Comparison of ENCODE assay signal across 18 cellular contexts in genomic region chr17:3788200-3788599, GRCh38. TPM values are rescaled to one million over a fixed set of nuclear protein-coding genes. Genes with fewer than 3 reads are reported as not detected.
A peak's percentile ranks its signal among the peaks of the same experiment; 100 is the strongest.
DNase-seq lines count a peak whose midpoint lies in the region; ATAC-seq and TF ChIP-seq lines count a peak whose summit lies in the region.
"Had no signal": no experiment of that assay in that cellular context is flagged by ENCODE, and none has a peak within 500 bp of the region (broad histone marks: within the 10 kb centered on the region; RNA-seq: fewer than 3 reads in every experiment).

No MANE protein-coding gene starts in this region.

- H3K36me3 ChIP-seq in KOPT-K1 (ENCODE audit: insufficient read depth, low read length) (no peaks in the 10 kb centered on the region), thyroid gland (no peaks in the 10 kb centered on the region), WERI-Rb-1 (no peaks in the 10 kb centered on the region)
- H3K36me3 ChIP-seq: heart left ventricle, uterus had no signal

- WGBS in thyroid gland, 2 donors, result 47 to 49% methylated on average over 2 of the region's 2 CpGs

- no peak overlapping the region for H3K4me3 Mint-ChIP-seq in activated naive CD4-positive, alpha-beta T cell treated with anti-CD3 and anti-CD28 coated beads, Interleukin-2, amount 10 ng/mL, durations not matched to agents 7 days and 5 days
- no peak overlapping the region for H3K4me3 Mint-ChIP-seq in activated CD8-positive, alpha-beta T cell treated with anti-CD3 and anti-CD28 coated beads for 36 hours
- H3K4me3 Mint-ChIP-seq: stimulated activated naive CD8-positive, alpha-beta T cell treated with anti-CD3 and anti-CD28 coated beads, Interleukin-15, Interleukin-2, amounts not matched to agents 100 ng/mL and 50 ng/mL, for 24 hours had no signal

- CTCF ChIA-PET in activated naive CD4-positive, alpha-beta T cell treated with anti-CD3 and anti-CD28 coated beads, Interleukin-2, amount 10 ng/mL, durations not matched to agents 7 days and 5 days (lab: Charles Lee), result interaction anchor here (0.6 kb wide), 1 partner anchor 18 kb away, joined by 3 read pairs; no protein-coding TSS in a partner anchor
- CTCF ChIA-PET in activated CD8-positive, alpha-beta T cell treated with anti-CD3 and anti-CD28 coated beads for 36 hours (lab: Charles Lee), result interaction anchor here (1.6 kb wide), 1 partner anchor 51 kb away, joined by 8 read pairs; no protein-coding TSS in a partner anchor

- H3K4me1 Mint-ChIP-seq in activated naive CD4-positive, alpha-beta T cell treated with anti-CD3 and anti-CD28 coated beads, Interleukin-2, amount 10 ng/mL, durations not matched to agents 7 days and 5 days, result peaks cover 34% of the 10 kb centered on the region
- peaks cover 32% of the 10 kb centered on the region for H3K4me1 Mint-ChIP-seq in activated CD8-positive, alpha-beta T cell treated with anti-CD3 and anti-CD28 coated beads for 36 hours (ENCODE audit: low read depth)

- peak overlapping the region; percentile 61 for H3K27ac ChIP-seq in KOPT-K1 (ENCODE audit: low read depth, low read length, poor library complexity, severe bottlenecking)
- no peak overlapping the region for H3K27ac ChIP-seq in thyroid gland
- H3K27ac ChIP-seq in WERI-Rb-1, result no peak overlapping the region
- H3K27ac ChIP-seq: heart left ventricle, KMS-11, skin epidermis, uterus had no signal

- POLR2A ChIA-PET in activated CD8-positive, alpha-beta T cell treated with anti-CD3 and anti-CD28 coated beads for 36 hours (lab: Charles Lee), result interaction anchor here (1.5 to 1.9 kb wide), 2 partner anchors 19 to 57 kb away, joined by 4 to 6 read pairs; no protein-coding TSS in a partner anchor

- no peak for TF ChIP-seq CTCF in activated CD8-positive, alpha-beta T cell treated with anti-CD3 and anti-CD28 coated beads for 36 hours (IDR thresholded peaks at IDR 0.05)
- TF ChIP-seq CTCF in thyroid gland (IDR thresholded peaks at IDR 0.05) (no peak), WERI-Rb-1 (IDR thresholded peaks at IDR 0.05; ENCODE audit: low read depth, low read length) (no peak)

- H3K4me1 ChIP-seq in thyroid gland, result no peaks in the 10 kb centered on the region
- H3K4me1 ChIP-seq: uterus had no signal

- H3K36me3 Mint-ChIP-seq in activated naive CD4-positive, alpha-beta T cell treated with anti-CD3 and anti-CD28 coated beads, Interleukin-2, amount 10 ng/mL, durations not matched to agents 7 days and 5 days, result no peaks in the 10 kb centered on the region
- H3K36me3 Mint-ChIP-seq in activated CD8-positive, alpha-beta T cell treated with anti-CD3 and anti-CD28 coated beads for 36 hours (ENCODE audit: low read depth), result peaks cover 2% of the 10 kb centered on the region

- peaks cover 7% of the 10 kb centered on the region for H3K27me3 Mint-ChIP-seq in activated naive CD4-positive, alpha-beta T cell treated with anti-CD3 and anti-CD28 coated beads, Interleukin-2, amount 10 ng/mL, durations not matched to agents 7 days and 5 days
- no peaks in the 10 kb centered on the region for H3K27me3 Mint-ChIP-seq in activated CD8-positive, alpha-beta T cell treated with anti-CD3 and anti-CD28 coated beads for 36 hours

- H3K27me3 ChIP-seq in thyroid gland, result no peaks in the 10 kb centered on the region
- no peaks in the 10 kb centered on the region for H3K27me3 ChIP-seq in WERI-Rb-1 (ENCODE audit: insufficient read depth, low read depth, severe bottlenecking)
- H3K27me3 ChIP-seq: heart left ventricle, uterus had no signal

- intact Hi-C loops in activated CD8-positive, alpha-beta T cell treated with anti-CD3 and anti-CD28 coated beads for 36 hours (cut with micrococcal nuclease), result no loop called here
- intact Hi-C loops in thyroid gland (cut with DNase I), result no loop called here

- peak; percentile 35 for ATAC-seq in activated CD8-positive, alpha-beta T cell treated with anti-CD3 and anti-CD28 coated beads for 36 hours
- ATAC-seq in HG03135 (IDR thresholded peaks at IDR 0.05; ENCODE audit: unreplicated experiment), result no peak
- ATAC-seq: heart left ventricle, left cardiac atrium had no signal

- no peak overlapping the region for H3K4me3 ChIP-seq in thyroid gland (replicated peaks in 1 of 3)
- H3K4me3 ChIP-seq in WERI-Rb-1 (ENCODE audit: low read depth, low read length), result no peak overlapping the region
- H3K4me3 ChIP-seq: heart left ventricle, skin epidermis, uterus had no signal

- H3K9me3 Mint-ChIP-seq in activated naive CD4-positive, alpha-beta T cell treated with anti-CD3 and anti-CD28 coated beads, Interleukin-2, amount 10 ng/mL, durations not matched to agents 7 days and 5 days, result no peaks in the 10 kb centered on the region
- H3K9me3 Mint-ChIP-seq in activated CD8-positive, alpha-beta T cell treated with anti-CD3 and anti-CD28 coated beads for 36 hours, result no peaks in the 10 kb centered on the region
- H3K9me3 Mint-ChIP-seq: stimulated activated naive CD8-positive, alpha-beta T cell treated with anti-CD3 and anti-CD28 coated beads, Interleukin-15, Interleukin-2, amounts not matched to agents 100 ng/mL and 50 ng/mL, for 24 hours had no signal

- H3K27ac Mint-ChIP-seq in activated naive CD4-positive, alpha-beta T cell treated with anti-CD3 and anti-CD28 coated beads, Interleukin-2, amount 10 ng/mL, durations not matched to agents 7 days and 5 days, result peak overlapping the region; percentile 28
- H3K27ac Mint-ChIP-seq in activated CD8-positive, alpha-beta T cell treated with anti-CD3 and anti-CD28 coated beads for 36 hours, result peak overlapping the region; percentile 46
- H3K27ac Mint-ChIP-seq: stimulated activated naive CD8-positive, alpha-beta T cell treated with anti-CD3 and anti-CD28 coated beads, Interleukin-15, Interleukin-2, amounts not matched to agents 100 ng/mL and 50 ng/mL, for 24 hours had no signal

- H3K9me3 ChIP-seq in KOPT-K1 (ENCODE audit: insufficient read depth, low read length, poor library complexity, severe bottlenecking), result no peaks in the 10 kb centered on the region
- no peaks in the 10 kb centered on the region for H3K9me3 ChIP-seq in thyroid gland
- no peaks in the 10 kb centered on the region for H3K9me3 ChIP-seq in WERI-Rb-1 (ENCODE audit: severe bottlenecking)
- H3K9me3 ChIP-seq: heart left ventricle, uterus had no signal

- DNase-seq in activated naive CD4-positive, alpha-beta T cell treated with anti-CD3 and anti-CD28 coated beads, Interleukin-2, amount 10 ng/mL, durations not matched to agents 7 days and 5 days, result peak; percentile 33
- no peak for DNase-seq in activated naive CD4-positive, alpha-beta T cell treated with Interleukin-2 at 50 U/mL for 16 hours
- no peak for DNase-seq in activated CD8-positive, alpha-beta T cell treated with anti-CD3 and anti-CD28 coated beads for 36 hours
- DNase-seq in thyroid gland (peak; percentile 33 to 35), WERI-Rb-1 (no peak), COLO668 (lab: John Stamatoyannopoulos, UW; ENCODE audit: unreplicated experiment) (no peak)
- DNase-seq: AML-193, erythroblast, heart left ventricle, left cardiac atrium, NCI-H187, SHP77, uterus had no signal

- TF ChIP-seq POLR2A in thyroid gland (IDR thresholded peaks at IDR 0.05), result no peak

RNA-seq across cellular contexts. Expression of gene ITGAE, which starts 12.8 kb away (rescaled TPM):
- 10 to 100 TPM; 31.8 to 32.4 TPM for total RNA-seq in activated CD8-positive, alpha-beta T cell treated with anti-CD3 and anti-CD28 coated beads for 36 hours
- total RNA-seq in thyroid gland, result 10 to 100 TPM in 3 of 4 donors, 1 to 10 TPM in 1; 5.5 to 31.9 (median 19.4) TPM

RNA-seq across cellular contexts. Expression of gene NCBP3, which starts 57.8 kb away (rescaled TPM):
- total RNA-seq in activated CD8-positive, alpha-beta T cell treated with anti-CD3 and anti-CD28 coated beads for 36 hours, result 10 to 100 TPM; 34.7 to 41.1 TPM
- total RNA-seq in thyroid gland, result 100 to 1,000 TPM in 1 of 4 donors, 10 to 100 TPM in 3; 28.4 to 265 (median 36.1) TPM

Comparison
In these comparisons a context has a peak if more than half of its experiments do, and no peak if none do; other contexts are left out.
1. DNase-seq: peak in activated naive CD4-positive, alpha-beta T cell treated with anti-CD3 and anti-CD28 coated beads, Interleukin-2, amount 10 ng/mL, durations not matched to agents 7 days and 5 days (single experiment) and thyroid gland (2 of 2); none in activated naive CD4-positive, alpha-beta T cell treated with Interleukin-2 at 50 U/mL for 16 hours (single experiment), activated CD8-positive, alpha-beta T cell treated with anti-CD3 and anti-CD28 coated beads for 36 hours (single experiment), WERI-Rb-1 (single experiment) and COLO668 (single experiment).